ENCODE assay signal across 10 cellular contexts in the genomic region with DNA sequence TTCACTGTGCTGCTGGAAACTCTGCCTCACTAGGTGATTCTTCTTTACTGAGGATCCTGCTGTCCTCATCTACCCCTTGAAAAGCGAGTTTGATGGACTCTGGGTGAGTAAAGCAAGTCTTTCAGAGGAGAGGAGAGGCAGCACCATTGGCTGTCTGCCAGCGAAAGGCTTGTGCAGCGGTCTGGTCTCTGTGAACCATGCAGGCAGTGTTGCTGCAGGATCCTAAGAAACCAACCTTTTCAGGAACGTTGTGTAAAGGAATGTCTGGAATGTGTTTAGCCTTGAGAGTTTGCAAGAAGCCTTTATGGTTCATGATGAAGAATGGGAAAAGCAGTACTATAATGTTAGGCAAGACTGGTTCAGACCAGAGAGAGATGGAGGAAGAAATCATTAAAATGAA. TPM values are rescaled to one million over a fixed set of nuclear protein-coding genes. Genes with fewer than 3 reads are reported as not detected.
DNase-seq lines count a peak whose midpoint lies in the region; ATAC-seq and TF ChIP-seq lines count a peak whose summit lies in the region.
"Not testable (repeated sequence)": the region's sequence is repeated elsewhere in the genome, so short reads cannot be mapped to it uniquely, and the experiment has no call there.
"Had no signal": no experiment of that assay in that cellular context is flagged by ENCODE, and none has a peak within 500 bp of the region (broad histone marks: within the 10 kb centered on the region; RNA-seq: fewer than 3 reads in every experiment).

No MANE protein-coding gene starts in this region.

- H3K4me2 ChIP-seq in HCT116 (ENCODE audit: low read length) = peak overlapping the region; percentile 11; the same call in 1 of the 2 replicates
- H3K4me2 ChIP-seq in PC-9 = peak overlapping the region; percentile 15; the same call in 1 of the 2 replicates

- not testable (repeated sequence) for H3K9me2 ChIP-seq in HCT116 (ENCODE audit: insufficient read depth); PC-9 (ENCODE audit: insufficient read depth)

- not testable (repeated sequence) for H2AFZ ChIP-seq in HCT116 (ENCODE audit: low read depth, low read length, poor library complexity, severe bottlenecking); PC-9; neuron (ENCODE audit: low read depth, low read length)

- ATAC-seq in HCT116 = peak; percentile 74
- peak; percentile 39 for ATAC-seq in body of pancreas

- not testable (repeated sequence) for TF ChIP-seq POLR2A in HCT116 (IDR thresholded peaks at IDR 0.05; ENCODE audit: borderline replicate concordance, extremely low read depth, insufficient read depth, insufficient read length); body of pancreas (IDR thresholded peaks at IDR 0.05)

- not testable (repeated sequence) for H4K20me1 ChIP-seq in HCT116 (ENCODE audit: insufficient read depth); PC-9 (ENCODE audit: insufficient read depth)

- BruUV-seq in HCT116 (replicated peaks; lab: Mats Ljungman, UMichigan); PC-9 (replicated peaks; lab: Mats Ljungman, UMichigan): not testable (repeated sequence)

- POLR2A ChIA-PET in HCT116 (lab: Charles Lee); PC-9 (lab: Charles Lee; ENCODE audit: unreplicated experiment): not testable (repeated sequence)

- H3K36me3 ChIP-seq in HCT116 (ENCODE audit: control insufficient read depth in 1 of 2, insufficient read depth in 2 of 2, low read length in 2 of 2); PC-9 (ENCODE audit: low read depth); body of pancreas (replicated peaks in 1 of 2; ENCODE audit: insufficient read depth in 1 of 2, low read depth in 2 of 2); neuron (ENCODE audit: insufficient read depth, low read length): not testable (repeated sequence)

- CTCF ChIA-PET in HCT116 (lab: Charles Lee); PC-9 (lab: Charles Lee): not testable (repeated sequence)

- RAD21 ChIA-PET in HCT116 (lab: Charles Lee; ENCODE audit: low non-redundant PET in 1 of 2, low total read pairs in 2 of 2, uncharacterized antibody in 2 of 2, unreplicated experiment in 2 of 2) = not testable (repeated sequence)

- H3F3A ChIP-seq in PC-9 (ENCODE audit: insufficient read depth, low read depth) = not testable (repeated sequence)

- H3K27ac ChIP-seq in HCT116 (ENCODE audit: low read depth, low read length); PC-9; body of pancreas; substantia nigra (ENCODE audit: low read depth, low read length, poor library complexity, severe bottlenecking): not testable (repeated sequence)

- not testable (repeated sequence) for H3K9ac ChIP-seq in HCT116 (ENCODE audit: low read length)

- not testable (repeated sequence) for H3K4me1 ChIP-seq in HCT116 (ENCODE audit: control insufficient read depth in 1 of 2, insufficient read depth in 2 of 2, low read length in 2 of 2); body of pancreas
- H3K4me1 ChIP-seq in PC-9 (replicated peaks; ENCODE audit: insufficient read depth) = peaks cover 16% of the 10 kb centered on the region
- H3K4me1 ChIP-seq in neuron (ENCODE audit: insufficient read depth, low read length) = peaks cover 16% of the 10 kb centered on the region

- intact Hi-C loops in HCT116 (cut with micrococcal nuclease); PC-9 (cut with micrococcal nuclease; ENCODE audit: unreplicated experiment); body of pancreas (cut with DNase I): not testable (repeated sequence)

- not testable (repeated sequence) for H3K9me3 ChIP-seq in HCT116 (ENCODE audit: control insufficient read depth in 1 of 2, insufficient read depth in 1 of 2, low read depth in 1 of 2, low read length in 2 of 2); PC-9 (ENCODE audit: insufficient read depth, low read depth); body of pancreas; neuron (ENCODE audit: low read length)

- not testable (repeated sequence) for TF ChIP-seq RAD21 in HCT116 (IDR thresholded peaks at IDR 0.05; ENCODE audit: low read depth)

- DNase-seq in AG10803 (ENCODE audit: low read depth) = peak; percentile 94
- not testable (repeated sequence) for DNase-seq in HCT116 (ENCODE audit: low read depth, low spot score)
- peak; percentile 90 to 92 for DNase-seq in PC-9
- DNase-seq in body of pancreas = peak; percentile 45 to 72 (median 64)
- peak; percentile 85 for DNase-seq in fibroblast of peridontal ligament (ENCODE audit: extremely low read depth)
- DNase-seq in iris pigment epithelial cell (ENCODE audit: low read depth) = peak; percentile 95
- peak in 35 of 49 donors; percentile 0 to 65 (median 34) for DNase-seq in substantia nigra (lab: John Stamatoyannopoulos, UW)

- H3K79me2 ChIP-seq in HCT116 (ENCODE audit: insufficient read depth, low read length); PC-9 (ENCODE audit: low read depth): not testable (repeated sequence)

- TF ChIP-seq CTCF in AG10803 (conservative IDR thresholded peaks at IDR 0.05; ENCODE audit: low read length); HCT116 (IDR thresholded peaks at IDR 0.05 in 2 of 3, conservative IDR thresholded peaks at IDR 0.05 in 1 of 3; ENCODE audit: borderline replicate concordance in 1 of 3, insufficient read depth in 1 of 3, low read depth in 2 of 3, low read length in 2 of 3); PC-9 (conservative IDR thresholded peaks at IDR 0.05); body of pancreas (IDR thresholded peaks at IDR 0.05): not testable (repeated sequence)

- not testable (repeated sequence) for H3K4me3 ChIP-seq in AG10803 (ENCODE audit: low read length); HCT116 (replicated peaks in 1 of 2; ENCODE audit: low read depth in 1 of 2, low read length in 2 of 2); PC-9; body of pancreas
- peak overlapping the region; percentile 43 for H3K4me3 ChIP-seq in neuron (ENCODE audit: low read length)

- WGBS in body of pancreas, 2 donors = 13 to 27% methylated on average over 4 of the region's 4 CpGs

- not testable (repeated sequence) for H3K27me3 ChIP-seq in HCT116 (ENCODE audit: insufficient read depth, low read length); PC-9 (ENCODE audit: insufficient read depth, low read depth); body of pancreas; neuron (ENCODE audit: insufficient read depth, low read length)

RNA-seq across cellular contexts. Expression of a gene that starts 53.4 kb away (rescaled TPM):
- total RNA-seq in HCT116 (2021; ENCODE audit: unreplicated experiment) = 21.9 TPM
- 75.5 and 156 TPM in 2 replicates for polyA plus RNA-seq in HCT116 (2012)
- total RNA-seq in PC-9 (2021) = 75.6 and 92.8 TPM in 2 replicates
- 100 to 1,000 TPM in 1 of 2 donors, 10 to 100 TPM in 1; 63.3 to 135 TPM for total RNA-seq in body of pancreas
- total RNA-seq: activated T-helper 17 cell treated with anti-CD3 and anti-CD28 coated beads, Interleukin-2, amount 50 U/mL, for 72 hours; T-helper 17 cell had no signal
